26 cellular contexts compared by ENCODE assay signal in the genomic region with DNA sequence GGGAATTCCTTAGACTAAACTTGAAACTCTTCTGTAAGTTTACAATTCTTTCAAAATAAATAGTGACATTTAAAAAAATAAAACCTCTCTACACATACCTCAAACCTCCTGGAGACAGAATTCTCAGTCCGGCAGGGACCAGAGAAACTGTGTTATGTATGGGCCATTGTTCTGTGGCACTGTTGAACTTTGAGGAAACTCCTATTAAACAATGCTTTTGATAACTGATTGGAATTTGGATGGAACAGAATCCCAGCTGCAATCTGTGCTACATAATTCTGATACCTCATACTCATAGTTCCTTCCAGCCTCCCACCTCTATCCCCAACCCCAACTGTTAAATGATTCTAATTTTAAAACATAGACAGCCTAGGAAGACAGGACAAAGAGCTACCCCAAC.
A peak's percentile ranks its signal among the peaks of the same experiment; 100 is the strongest.
DNase-seq lines count a peak whose midpoint lies in the region; ATAC-seq, FAIRE-seq and TF ChIP-seq lines count a peak whose summit lies in the region.
"Had no signal": no experiment of that assay in that cellular context is flagged by ENCODE, and none has a peak within 500 bp of the region (broad histone marks: within the 10 kb centered on the region; RNA-seq: fewer than 3 reads in every experiment).

No MANE protein-coding gene starts in this region.

- H2AFZ ChIP-seq in PC-3 (ENCODE audit: low read length) = no peak overlapping the region
- H2AFZ ChIP-seq in endothelial cell of umbilical vein (ENCODE audit: low read depth, low read length) = no peak overlapping the region

- H3K4me3 ChIP-seq in PC-3 (ENCODE audit: low read length) = no peak overlapping the region
- H3K4me3 ChIP-seq in SK-N-MC = no peak overlapping the region
- no peak overlapping the region for H3K4me3 ChIP-seq in endothelial cell of umbilical vein (replicated peaks in 1 of 3; ENCODE audit: insufficient read depth in 1 of 3, low read depth in 1 of 3, low read length in 3 of 3)
- H3K4me3 ChIP-seq: K562 had no signal

- CTCF ChIA-PET in PC-3 (lab: Charles Lee) = no interaction called here
- CTCF ChIA-PET in endothelial cell of umbilical vein (lab: Charles Lee) = interaction anchor here (1.0 to 1.2 kb wide), 5 partner anchors 9 to 249 kb away, joined by 3 to 8 read pairs (median 3); no protein-coding TSS in a partner anchor

- TF ChIP-seq CTCF in PC-3 (conservative IDR thresholded peaks at IDR 0.05; ENCODE audit: low read depth, low read length) = no peak
- no peak for TF ChIP-seq CTCF in endothelial cell of umbilical vein (IDR thresholded peaks at IDR 0.05; ENCODE audit: extremely low read depth in 1 of 2, insufficient read depth in 1 of 2, low read depth in 1 of 2, low read length in 2 of 2)
- TF ChIP-seq CTCF in neural crest cell (conservative IDR thresholded peaks at IDR 0.05) = no peak

- no peak for ATAC-seq in PC-3
- no peak for ATAC-seq in HG03108 (IDR thresholded peaks at IDR 0.05; ENCODE audit: unreplicated experiment)
- ATAC-seq in HG03439 (IDR thresholded peaks at IDR 0.05; ENCODE audit: unreplicated experiment) = no peak
- ATAC-seq: CD8-positive, alpha-beta T cell; K562; Right ventricle myocardium inferior had no signal

- no peak overlapping the region for H3K4me2 ChIP-seq in PC-3 (ENCODE audit: low read length)
- no peak overlapping the region for H3K4me2 ChIP-seq in endothelial cell of umbilical vein (ENCODE audit: insufficient read depth, low read length)

- H3K9ac ChIP-seq in PC-3 (ENCODE audit: low read length) (no peak overlapping the region), SK-N-MC (ENCODE audit: insufficient read length) (no peak overlapping the region), endothelial cell of umbilical vein (replicated peaks; ENCODE audit: extremely low read depth, insufficient read depth, low read length) (no peak overlapping the region)

- H3K27ac Mint-ChIP-seq in neural crest cell (ENCODE audit: unreplicated experiment) = no peak overlapping the region
- H3K27ac Mint-ChIP-seq: B cell; CD8-positive, alpha-beta T cell had no signal

- H4K20me1 ChIP-seq in PC-3 (ENCODE audit: low read length) (no peaks in the 10 kb centered on the region), endothelial cell of umbilical vein (replicated peaks; ENCODE audit: control insufficient read depth, extremely low read depth, insufficient read depth, low read length) (peaks cover 2% of the 10 kb centered on the region)

- H3K9me1 ChIP-seq in endothelial cell of umbilical vein (replicated peaks; ENCODE audit: control insufficient read depth, extremely low read depth, insufficient read depth, low read length) = no peaks in the 10 kb centered on the region

- no peak for TF ChIP-seq POLR2A in endothelial cell of umbilical vein (IDR thresholded peaks at IDR 0.05; ENCODE audit: low read depth, low read length)

- peaks cover 6% of the 10 kb centered on the region for H3F3A ChIP-seq in PC-3 (ENCODE audit: low read length, unreplicated experiment)

- H3K4me3 Mint-ChIP-seq in neural crest cell = peak overlapping the region; percentile 3
- H3K4me3 Mint-ChIP-seq: B cell; CD8-positive, alpha-beta T cell had no signal

- FAIRE-seq in endothelial cell of umbilical vein (lab: Jason Lieb, UNC) = peak; percentile 21
- FAIRE-seq: GM12892, HTR-8/SVneo, K562 had no signal

- BruUV-seq in PC-3 (replicated peaks; lab: Mats Ljungman, UMichigan) (no TSS peak), endothelial cell of umbilical vein (replicated peaks; lab: Mats Ljungman, UMichigan) (no TSS peak)

- intact Hi-C loops in PC-3 (cut with micrococcal nuclease) (no loop called here), endothelial cell of umbilical vein (cut with micrococcal nuclease) (loop anchor here (1.0 kb wide), 1 partner anchor 8 kb away; no protein-coding TSS in a partner anchor)

- H3K79me2 ChIP-seq in PC-3 (ENCODE audit: low read length) = peaks cover 72% of the 10 kb centered on the region
- peaks cover 75% of the 10 kb centered on the region for H3K79me2 ChIP-seq in endothelial cell of umbilical vein (ENCODE audit: control insufficient read depth, insufficient read depth, low read length)

- H3K27me3 ChIP-seq in PC-3 (ENCODE audit: low read length) (no peaks in the 10 kb centered on the region), endothelial cell of umbilical vein (ENCODE audit: control insufficient read depth in 2 of 2, insufficient read depth in 2 of 2, low read length in 2 of 2) (no peaks in the 10 kb centered on the region)

- POLR2A ChIA-PET in PC-3 (lab: Charles Lee; ENCODE audit: unreplicated experiment) (interaction anchor here (0.6 kb wide), 1 partner anchor 16 kb away, joined by 3 read pairs; no protein-coding TSS in a partner anchor), endothelial cell of umbilical vein (lab: Charles Lee) (interaction anchor here (0.7 kb wide), 1 partner anchor 11 kb away, joined by 3 read pairs; no protein-coding TSS in a partner anchor)

- H3K9me3 ChIP-seq in PC-3 (ENCODE audit: low read length) (no peaks in the 10 kb centered on the region), SK-N-MC (ENCODE audit: low read depth, low read length) (no peaks in the 10 kb centered on the region), endothelial cell of umbilical vein (replicated peaks; ENCODE audit: control insufficient read depth, insufficient read depth, low read length) (no peaks in the 10 kb centered on the region)

- peaks cover 43% of the 10 kb centered on the region for H3K4me1 ChIP-seq in PC-3 (ENCODE audit: insufficient read depth, low read length)
- H3K4me1 ChIP-seq in endothelial cell of umbilical vein (ENCODE audit: control insufficient read depth, extremely low read depth, insufficient read depth, low read length) = peaks cover 36% of the 10 kb centered on the region

- no peaks in the 10 kb centered on the region for H3K27me3 Mint-ChIP-seq in neural crest cell (ENCODE audit: low read depth)

- H3K36me3 Mint-ChIP-seq in neural crest cell (ENCODE audit: low read depth) = peaks cover 4% of the 10 kb centered on the region
- H3K36me3 Mint-ChIP-seq: CD8-positive, alpha-beta T cell had no signal

- peaks cover 5% of the 10 kb centered on the region; the same call in 1 of the 2 replicates for H3K36me3 ChIP-seq in PC-3 (ENCODE audit: low read depth, low read length)
- H3K36me3 ChIP-seq in SK-N-MC (ENCODE audit: insufficient read depth, low read length) = no peaks in the 10 kb centered on the region
- H3K36me3 ChIP-seq in endothelial cell of umbilical vein (ENCODE audit: control insufficient read depth in 2 of 2, extremely low read depth in 1 of 2, insufficient read depth in 2 of 2, low read length in 2 of 2) = peaks cover 5 to 8% of the 10 kb centered on the region in 2 experiments

- H3K27ac ChIP-seq in PC-3 (ENCODE audit: low read length) (peak overlapping the region; percentile 17; the same call in 1 of the 2 replicates), SK-N-MC (peak overlapping the region; percentile 84; the same call in 1 of the 2 replicates), endothelial cell of umbilical vein (ENCODE audit: insufficient read depth, low read depth, low read length) (peak overlapping the region; percentile 51)
- H3K27ac ChIP-seq: C4-2B had no signal

- peaks cover 74% of the 10 kb centered on the region for H3K4me1 Mint-ChIP-seq in neural crest cell
- H3K4me1 Mint-ChIP-seq: B cell had no signal

- H3K9me3 Mint-ChIP-seq in neural crest cell = no peaks in the 10 kb centered on the region
- H3K9me3 Mint-ChIP-seq: CD8-positive, alpha-beta T cell had no signal

- dilution Hi-C loops in endothelial cell of umbilical vein (cut with MboI; ENCODE audit: extremely low pct_ligation_motif_present, low sequenced_read_pairs) = no loop called here

- no peaks in the 10 kb centered on the region for H3K9me2 ChIP-seq in PC-3 (replicated peaks; ENCODE audit: low read length)

- DNase-seq in PC-3 = no peak
- no peak for DNase-seq in SK-N-MC (ENCODE audit: low read depth, low spot score)
- DNase-seq in endothelial cell of umbilical vein (ENCODE audit: low read depth, low spot score) = peak; percentile 76
- no peak for DNase-seq in neural crest cell (ENCODE audit: low read depth, low spot score)
- no peak for DNase-seq in NAMALWA (ENCODE audit: low spot score)
- no peak for DNase-seq in hippocampal formation (lab: John Stamatoyannopoulos, UW)
- DNase-seq: CD8-positive, alpha-beta T cell; DMS79 treated with DMSO at 0.1 percent for 48 hours; GF-D8; H7; Kasumi-1; MV-4-11; NCI-H1105 treated with DMSO at 0.1 percent for 48 hours; NCI-H146; NCI-H1930; NCI-H446; NCI-H524 treated with DMSO at 0.1 percent for 48 hours; NCI-H774 had no signal

TF ChIP-seq in endothelial cell of umbilical vein, 7 proteins besides CTCF, POLR2A, EP300 and RAD21:
- no peak for TF ChIP-seq FOS (IDR thresholded peaks at IDR 0.05; ENCODE audit: borderline replicate concordance, insufficient read depth, low read length)
- TF ChIP-seq EZH2 (IDR thresholded peaks at IDR 0.05; ENCODE audit: borderline replicate concordance, low read depth, low read length, severe bottlenecking) = no peak
TF ChIP-seq in endothelial cell of umbilical vein: peak in this region for 0.

Comparison
In these comparisons a context has a peak if more than half of its experiments do, and no peak if none do; other contexts are left out.
1. H3K27ac ChIP-seq: peak in every context shown above with its lines; median percentile 84 in SK-N-MC; 51 in endothelial cell of umbilical vein; 17 in PC-3.